Comparison of ENCODE assay signal across 8 cellular contexts in genomic region chr3:100780223-100780622, GRCh38.
"Had no signal": no experiment of that assay in that cellular context is flagged by ENCODE, and none has a peak within 500 bp of the region (broad histone marks: within the 10 kb centered on the region; RNA-seq: fewer than 3 reads in every experiment).

No MANE protein-coding gene starts in this region.

- H3K4me1 ChIP-seq: HAP-1 had no signal

- H3K9me3 ChIP-seq: HAP-1 had no signal

- ATAC-seq: GM23338, HCT116 had no signal

- H3K4me3 ChIP-seq: GM23248, GM23338, HAP-1 had no signal

- H3K36me3 ChIP-seq: HAP-1 had no signal

- H3K4me1 Mint-ChIP-seq: GM23338 had no signal

- H3K27ac ChIP-seq: GM23248 had no signal

- H3K27ac Mint-ChIP-seq: GM23338, H9, HFFc6 had no signal

- DNase-seq: GM23248, GOT3, H7, H9, HFFc6 had no signal

- H3K4me3 Mint-ChIP-seq: GM23338, H9, HFFc6 had no signal
